Comparison of ENCODE assay signal across 22 cellular contexts in genomic region chr1:81950845-81951244, GRCh38.
"Had no signal": no experiment of that assay in that cellular context is flagged by ENCODE, and none has a peak within 500 bp of the region (broad histone marks: within the 10 kb centered on the region; RNA-seq: fewer than 3 reads in every experiment).

No MANE protein-coding gene starts in this region.

- H3K36me3 Mint-ChIP-seq: activated naive CD4-positive, alpha-beta T cell treated with anti-CD3 and anti-CD28 coated beads, Interleukin-2, amount 10 ng/mL, durations not matched to agents 7 days and 5 days; natural killer cell treated with Interleukin-12 subunit alpha and Interleukin-12 subunit beta and Interleukin-15 and Interleukin-18, amount 100 ng/mL, for 72 hours had no signal

- H3K27ac Mint-ChIP-seq: activated CD4-positive, alpha-beta T cell treated with anti-CD3 and anti-CD28 coated beads, Interleukin-2, amount 10 ng/mL, durations not matched to agents 7 days and 5 days; activated naive CD4-positive, alpha-beta T cell treated with anti-CD3 and anti-CD28 coated beads, Interleukin-2, amount 10 ng/mL, durations not matched to agents 7 days and 5 days; activated naive CD8-positive, alpha-beta T cell treated with anti-CD3 and anti-CD28 coated beads, Interleukin-2, amount 50 U/mL, for 24 hours; mesothelial cell of epicardium; natural killer cell treated with Interleukin-12 subunit alpha and Interleukin-12 subunit beta and Interleukin-15 and Interleukin-18, amount 100 ng/mL, for 72 hours; T-helper 1 cell treated with Interleukin-12 subunit alpha and Interleukin-12 subunit beta and Interleukin-4 antibody, amounts not matched to agents 30 μg/mL and 1 μg/mL, for 36 hours had no signal

- H3K27me3 Mint-ChIP-seq: activated CD4-positive, alpha-beta T cell treated with anti-CD3 and anti-CD28 coated beads, Interleukin-2, amount 10 ng/mL, durations not matched to agents 7 days and 5 days; activated naive CD4-positive, alpha-beta T cell treated with anti-CD3 and anti-CD28 coated beads, Interleukin-2, amount 10 ng/mL, durations not matched to agents 7 days and 5 days; activated naive CD8-positive, alpha-beta T cell treated with anti-CD3 and anti-CD28 coated beads, Interleukin-2, amount 50 U/mL, for 24 hours; natural killer cell treated with Interleukin-12 subunit alpha and Interleukin-12 subunit beta and Interleukin-15 and Interleukin-18, amount 100 ng/mL, for 72 hours had no signal

- H3K4me1 Mint-ChIP-seq: activated CD4-positive, alpha-beta T cell treated with anti-CD3 and anti-CD28 coated beads, Interleukin-2, amount 10 ng/mL, durations not matched to agents 7 days and 5 days; activated naive CD4-positive, alpha-beta T cell treated with anti-CD3 and anti-CD28 coated beads, Interleukin-2, amount 10 ng/mL, durations not matched to agents 7 days and 5 days; activated naive CD8-positive, alpha-beta T cell treated with anti-CD3 and anti-CD28 coated beads, Interleukin-2, amount 50 U/mL, for 24 hours had no signal

- H3K27ac ChIP-seq: ascending aorta, breast epithelium, tibial nerve had no signal

- H3K36me3 ChIP-seq: breast epithelium, tibial nerve had no signal

- H3K4me3 ChIP-seq: ascending aorta, breast epithelium, lung, tibial nerve had no signal

- H3K9me3 ChIP-seq: ascending aorta, breast epithelium, tibial nerve had no signal

- H3K4me3 Mint-ChIP-seq: activated CD4-positive, alpha-beta T cell treated with anti-CD3 and anti-CD28 coated beads, Interleukin-2, amount 10 ng/mL, durations not matched to agents 7 days and 5 days; activated naive CD4-positive, alpha-beta T cell treated with anti-CD3 and anti-CD28 coated beads, Interleukin-2, amount 10 ng/mL, durations not matched to agents 7 days and 5 days; activated naive CD8-positive, alpha-beta T cell treated with anti-CD3 and anti-CD28 coated beads, Interleukin-2, amount 50 U/mL, for 24 hours; mesothelial cell of epicardium; natural killer cell treated with Interleukin-12 subunit alpha and Interleukin-12 subunit beta and Interleukin-15 and Interleukin-18, amount 100 ng/mL, for 72 hours; T-helper 1 cell treated with Interleukin-12 subunit alpha and Interleukin-12 subunit beta and Interleukin-4 antibody, amounts not matched to agents 30 μg/mL and 1 μg/mL, for 36 hours had no signal

- H3K27me3 ChIP-seq: ascending aorta, breast epithelium, tibial nerve had no signal

- ATAC-seq: activated CD4-positive, CD25-positive, alpha-beta regulatory T cell treated with anti-CD3 and anti-CD28 coated beads, Interleukin-2, amount 50 U/mL, for 24 hours; activated naive CD8-positive, alpha-beta T cell treated with anti-CD3 and anti-CD28 coated beads, Interleukin-2, amount 50 U/mL, for 24 hours; left colon; natural killer cell treated with Interleukin-12 subunit alpha and Interleukin-12 subunit beta and Interleukin-15 and Interleukin-18, amount 100 ng/mL, for 72 hours; stimulated activated naive CD8-positive, alpha-beta T cell treated with anti-CD3 and anti-CD28 coated beads, Interleukin-15, Interleukin-2, amounts not matched to agents 100 U/mL and 50 U/mL, for 24 hours had no signal

- H3K4me1 ChIP-seq: breast epithelium had no signal

- H3K9me3 Mint-ChIP-seq: activated CD4-positive, alpha-beta T cell treated with anti-CD3 and anti-CD28 coated beads, Interleukin-2, amount 10 ng/mL, durations not matched to agents 7 days and 5 days; activated naive CD4-positive, alpha-beta T cell treated with anti-CD3 and anti-CD28 coated beads, Interleukin-2, amount 10 ng/mL, durations not matched to agents 7 days and 5 days; activated naive CD8-positive, alpha-beta T cell treated with anti-CD3 and anti-CD28 coated beads, Interleukin-2, amount 50 U/mL, for 24 hours; mesothelial cell of epicardium; T-helper 1 cell treated with Interleukin-12 subunit alpha and Interleukin-12 subunit beta and Interleukin-4 antibody, amounts not matched to agents 30 μg/mL and 1 μg/mL, for 36 hours had no signal

- DNase-seq: activated CD4-positive, alpha-beta T cell treated with anti-CD3 and anti-CD28 coated beads, Interleukin-2, amount 10 ng/mL, durations not matched to agents 7 days and 5 days; activated CD8-positive, alpha-beta memory T cell treated with anti-CD3 and anti-CD28 coated beads for 24 hours; activated CD8-positive, alpha-beta memory T cell treated with anti-CD3 and anti-CD28 coated beads, Interleukin-2, amount 50 U/mL, for 48 hours; activated effector memory CD4-positive, alpha-beta T cell treated with Interleukin-2 at 50 U/mL for 16 hours; activated naive CD4-positive, alpha-beta T cell treated with anti-CD3 and anti-CD28 coated beads, Interleukin-2, amount 10 ng/mL, durations not matched to agents 7 days and 5 days; activated naive CD8-positive, alpha-beta T cell treated with anti-CD3 and anti-CD28 coated beads, Interleukin-2, amount 50 U/mL, for 24 hours; activated T-cell treated with anti-CD3 and anti-CD28 coated beads, Interleukin-2, amount 50 U/mL, for 48 hours; cerebellar nuclear complex; effector CD4-positive, alpha-beta T cell; hypothalamus; islet precursor cell; left colon; nucleus accumbens; stimulated activated naive CD8-positive, alpha-beta T cell treated with anti-CD3 and anti-CD28 coated beads, Interleukin-15, Interleukin-2, amounts not matched to agents 100 U/mL and 50 U/mL, for 24 hours had no signal
